Comparison of ENCODE assay signal across 26 cellular contexts in the genomic region with DNA sequence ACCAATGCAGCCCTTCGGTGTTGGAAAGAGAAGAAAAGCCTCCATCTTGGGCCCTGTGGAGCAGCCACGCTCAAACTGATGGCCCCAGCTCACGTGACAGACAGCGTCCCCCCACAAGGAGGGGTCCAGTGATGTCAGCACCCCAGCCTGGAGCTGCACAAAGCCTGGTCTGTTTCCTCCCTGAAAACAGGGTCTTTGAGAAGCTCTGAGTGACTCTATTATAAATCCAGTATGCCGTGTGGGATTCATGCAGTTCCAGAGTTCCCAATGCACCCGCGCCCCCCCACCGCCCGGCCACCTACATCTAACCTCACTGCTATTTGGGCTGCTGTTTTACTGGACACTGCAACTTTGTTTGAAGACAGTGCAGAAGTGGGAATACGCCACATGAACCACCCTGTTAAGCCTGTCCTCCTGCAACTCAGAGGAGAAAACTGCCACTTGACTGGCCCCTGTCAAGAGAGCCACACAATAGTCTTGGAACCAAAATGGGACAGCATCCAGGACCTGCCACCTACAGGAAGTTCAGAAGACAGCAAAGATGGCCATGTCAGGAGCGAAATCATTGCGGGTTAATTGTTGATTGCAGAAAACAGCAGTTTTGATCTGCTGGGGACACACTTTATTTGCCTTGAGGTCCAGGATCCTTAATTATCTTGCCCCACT. TPM values are rescaled to one million over a fixed set of nuclear protein-coding genes. Genes with fewer than 3 reads are reported as not detected.
DNase-seq lines count a peak whose midpoint lies in the region; ATAC-seq and TF ChIP-seq lines count a peak whose summit lies in the region.
"Had no signal": no experiment of that assay in that cellular context is flagged by ENCODE, and none has a peak within 500 bp of the region (broad histone marks: within the 10 kb centered on the region; RNA-seq: fewer than 3 reads in every experiment).

No MANE protein-coding gene starts in this region.

- peaks cover 22% of the 10 kb centered on the region for H3K36me3 Mint-ChIP-seq in HFFc6 (ENCODE audit: low read depth)
- H3K36me3 Mint-ChIP-seq: natural killer cell treated with Interleukin-12 subunit alpha and Interleukin-12 subunit beta and Interleukin-15 and Interleukin-18, amount 100 ng/mL, for 72 hours; stimulated activated memory B cell treated with anti-CD40 and anti-IgM and Interleukin-4, amounts not matched to agents 10 μg/mL and 1 μg/mL and 100 μg/mL, for 72 hours had no signal

- no peak for ATAC-seq in GM21390 (IDR thresholded peaks at IDR 0.05; ENCODE audit: unreplicated experiment)
- ATAC-seq: activated CD4-positive, CD25-positive, alpha-beta regulatory T cell treated with anti-CD3 and anti-CD28 coated beads, Interleukin-2, amount 50 U/mL, for 24 hours; activated CD8-positive, alpha-beta T cell treated with anti-CD3 and anti-CD28 coated beads, Interleukin-2, amount 10 ng/mL, durations not matched to agents 7 days and 5 days; HepG2; natural killer cell treated with Interleukin-12 subunit alpha and Interleukin-12 subunit beta and Interleukin-15 and Interleukin-18, amount 100 ng/mL, for 72 hours; stimulated activated memory B cell treated with anti-CD40 and anti-IgM and Interleukin-4, amounts not matched to agents 10 μg/mL and 1 μg/mL and 100 μg/mL, for 72 hours had no signal

- H3K27ac Mint-ChIP-seq in HFFc6: no peak overlapping the region; the same call in 1 of the 2 replicates
- H3K27ac Mint-ChIP-seq: activated CD8-positive, alpha-beta T cell treated with anti-CD3 and anti-CD28 coated beads, Interleukin-2, amount 10 ng/mL, durations not matched to agents 7 days and 5 days; natural killer cell treated with Interleukin-12 subunit alpha and Interleukin-12 subunit beta and Interleukin-15 and Interleukin-18, amount 100 ng/mL, for 72 hours; stimulated activated memory B cell treated with anti-CD40 and anti-IgM and Interleukin-4, amounts not matched to agents 10 μg/mL and 1 μg/mL and 100 μg/mL, for 72 hours had no signal

- no peaks in the 10 kb centered on the region for H3K9me3 Mint-ChIP-seq in HFFc6
- H3K9me3 Mint-ChIP-seq: central memory CD8-positive, alpha-beta T cell; natural killer cell treated with Interleukin-12 subunit alpha and Interleukin-12 subunit beta and Interleukin-15 and Interleukin-18, amount 100 ng/mL, for 72 hours; stimulated activated memory B cell treated with anti-CD40 and anti-IgM and Interleukin-4, amounts not matched to agents 10 μg/mL and 1 μg/mL and 100 μg/mL, for 72 hours had no signal

- DNase-seq in HFFc6: no peak
- DNase-seq in foreskin melanocyte: peak; percentile 59
- peak; percentile 79 to 93 for DNase-seq in hippocampal formation (lab: John Stamatoyannopoulos, UW)
- DNase-seq in posterior cingulate gyrus: peak; percentile 35 to 97 (median 76)
- DNase-seq in HCEC 1CT: no peak
- DNase-seq in RWPE1 (ENCODE audit: low spot score): no peak
- no peak for DNase-seq in NCI-H1048 (lab: John Stamatoyannopoulos, UW)
- DNase-seq: activated CD8-positive, alpha-beta T cell treated with anti-CD3 and anti-CD28 coated beads, Interleukin-2, amount 10 ng/mL, durations not matched to agents 7 days and 5 days; activated naive CD4-positive, alpha-beta T cell treated with Interleukin-2 at 50 U/mL for 16 hours; amniotic stem cell; EL; NCI-H1092; NCI-H2029; NCI-H345; NCI-H774; SHP77 treated with DMSO at 0.1 percent for 48 hours; tibial artery had no signal

- POLR2A ChIA-PET in RWPE1 (lab: Yijun Ruan, JAX; ENCODE audit: low non-redundant PET): no interaction called here

- H3K27me3 Mint-ChIP-seq in HFFc6 (ENCODE audit: insufficient read depth): no peaks in the 10 kb centered on the region

- no peak overlapping the region for H3K4me3 Mint-ChIP-seq in HFFc6
- H3K4me3 Mint-ChIP-seq: activated CD8-positive, alpha-beta T cell treated with anti-CD3 and anti-CD28 coated beads, Interleukin-2, amount 10 ng/mL, durations not matched to agents 7 days and 5 days; central memory CD8-positive, alpha-beta T cell; natural killer cell treated with Interleukin-12 subunit alpha and Interleukin-12 subunit beta and Interleukin-15 and Interleukin-18, amount 100 ng/mL, for 72 hours; stimulated activated memory B cell treated with anti-CD40 and anti-IgM and Interleukin-4, amounts not matched to agents 10 μg/mL and 1 μg/mL and 100 μg/mL, for 72 hours had no signal

- CTCF ChIA-PET in RWPE1 (lab: Yijun Ruan, JAX): interaction anchor here (0.6 kb wide), 1 partner anchor 187 kb away, joined by 4 read pairs; no protein-coding TSS in a partner anchor

- H3K27ac ChIP-seq in RWPE1: no peak overlapping the region
- H3K27ac ChIP-seq: A549, foreskin keratinocyte, tibial artery had no signal

- intact Hi-C loops in posterior cingulate gyrus (cut with DNase I): loop anchor here (2.0 kb wide), 1 partner anchor 25 kb away; no protein-coding TSS in a partner anchor

- H3K4me1 Mint-ChIP-seq in HFFc6 (ENCODE audit: low read depth): peaks cover 37% of the 10 kb centered on the region
- H3K4me1 Mint-ChIP-seq: central memory CD8-positive, alpha-beta T cell; stimulated activated memory B cell treated with anti-CD40 and anti-IgM and Interleukin-4, amounts not matched to agents 10 μg/mL and 1 μg/mL and 100 μg/mL, for 72 hours had no signal

- TF ChIP-seq CTCF in HFFc6 (IDR thresholded peaks at IDR 0.05): peak; percentile 14; the same call in 1 of the 2 replicates
- no peak for TF ChIP-seq CTCF in RWPE1 (conservative IDR thresholded peaks at IDR 0.05; ENCODE audit: low read depth)

RNA-seq across cellular contexts. Expression of gene PMP22, which starts 33.1 kb away (rescaled TPM):
- 10 to 100 TPM; 28.0 to 42.9 (median 34.0) TPM for total RNA-seq in HFFc6 (2021; fragmentation: NEBNext Ultra II Directional; extraction: Animal tissue kit (Norgen Biotek cat#: 25700))
- total RNA-seq: activated CD8-positive, alpha-beta T cell treated with anti-CD3 and anti-CD28 coated beads, Interleukin-2, amount 10 ng/mL, durations not matched to agents 7 days and 5 days; OCI-LY7 had no signal

Comparison
In these comparisons a context has a peak if more than half of its experiments do, and no peak if none do; other contexts are left out.
1. DNase-seq: peak in foreskin melanocyte (single experiment), hippocampal formation (2 of 2) and posterior cingulate gyrus (10 of 10); none in HFFc6 (single experiment), HCEC 1CT (single experiment), RWPE1 (single experiment) and NCI-H1048 (single experiment).